In genomic region chr15:46894644-46895043, GRCh38 we compare ENCODE assay signal across 8 cellular contexts.
"Had no signal": no experiment of that assay in that cellular context is flagged by ENCODE, and none has a peak within 500 bp of the region (broad histone marks: within the 10 kb centered on the region; RNA-seq: fewer than 3 reads in every experiment).

No MANE protein-coding gene starts in this region.

- FAIRE-seq: G401.6, GM12878, GM12891, GM12892, GM18507, GM19239 had no signal

- DNase-seq: GDM1, GF-D8 had no signal

- H3K4me3 ChIP-seq: GM12878 had no signal

- ATAC-seq: GM12878 had no signal
